In genomic region chr6:130780137-130780536, GRCh38 we compare ENCODE assay signal across 20 cellular contexts. TPM values are rescaled to one million over a fixed set of nuclear protein-coding genes. Genes with fewer than 3 reads are reported as not detected.
DNase-seq lines count a peak whose midpoint lies in the region; ATAC-seq and TF ChIP-seq lines count a peak whose summit lies in the region.
"Had no signal": no experiment of that assay in that cellular context is flagged by ENCODE, and none has a peak within 500 bp of the region (broad histone marks: within the 10 kb centered on the region; RNA-seq: fewer than 3 reads in every experiment).

No MANE protein-coding gene starts in this region.

- peak overlapping the region in 1 of 2 donors; percentile 29 for H3K27ac Mint-ChIP-seq in natural killer cell treated with Interleukin-12 subunit alpha and Interleukin-12 subunit beta and Interleukin-15 and Interleukin-18, amount 100 ng/mL, for 72 hours
- H3K27ac Mint-ChIP-seq: CD4-positive, CD25-positive, alpha-beta regulatory T cell had no signal

- TF ChIP-seq CTCF in fibroblast of mammary gland (conservative IDR thresholded peaks at IDR 0.05; ENCODE audit: control insufficient read depth, insufficient read depth, low read depth, low read length) = no peak
- TF ChIP-seq CTCF in omental fat pad (IDR thresholded peaks at IDR 0.05) = no peak

- ATAC-seq in GM18861 (IDR thresholded peaks at IDR 0.05; ENCODE audit: unreplicated experiment) (peak; percentile 17), omental fat pad (ENCODE audit: low FRiP score) (no peak)
- ATAC-seq in natural killer cell treated with Interleukin-12 subunit alpha and Interleukin-12 subunit beta and Interleukin-15 and Interleukin-18, amount 100 ng/mL, for 72 hours = no peak
- ATAC-seq: Panc1 had no signal

- H3K36me3 Mint-ChIP-seq in natural killer cell treated with Interleukin-12 subunit alpha and Interleukin-12 subunit beta and Interleukin-15 and Interleukin-18, amount 100 ng/mL, for 72 hours = no peaks in the 10 kb centered on the region
- H3K36me3 Mint-ChIP-seq: CD4-positive, CD25-positive, alpha-beta regulatory T cell had no signal

- H3K4me3 ChIP-seq in fibroblast of mammary gland (ENCODE audit: control insufficient read depth, low read depth, low read length) = no peak overlapping the region

- H3K4me1 Mint-ChIP-seq in natural killer cell treated with Interleukin-12 subunit alpha and Interleukin-12 subunit beta and Interleukin-15 and Interleukin-18, amount 100 ng/mL, for 72 hours (ENCODE audit: low read depth in 2 of 2) = peaks cover 45% of the 10 kb centered on the region in 2 donors

- no peaks in the 10 kb centered on the region for H3K27me3 Mint-ChIP-seq in natural killer cell treated with Interleukin-12 subunit alpha and Interleukin-12 subunit beta and Interleukin-15 and Interleukin-18, amount 100 ng/mL, for 72 hours

- DNase-seq in HT1080 (ENCODE audit: low read depth) (peak; percentile 0), fibroblast of mammary gland (ENCODE audit: low read depth) (peak; percentile 23), NCI-H2029 (lab: John Stamatoyannopoulos, UW) (no peak), omental fat pad (ENCODE audit: low spot score) (no peak), SHP77 (lab: John Stamatoyannopoulos, UW) (no peak)
- DNase-seq in natural killer cell treated with Interleukin-12 subunit alpha and Interleukin-12 subunit beta and Interleukin-15 and Interleukin-18, amount 100 ng/mL, for 72 hours (ENCODE audit: low spot score) = no peak
- DNase-seq: ACHN; CD4-positive, CD25-positive, alpha-beta regulatory T cell; DMS53; Kasumi-1; NCI-H1417; NCI-H1930; NCI-H2171 treated with DMSO at 0.1 percent for 48 hours; NCI-H82; Right ventricle myocardium superior had no signal

- peak overlapping the region; percentile 9 for H3K4me3 Mint-ChIP-seq in natural killer cell treated with Interleukin-12 subunit alpha and Interleukin-12 subunit beta and Interleukin-15 and Interleukin-18, amount 100 ng/mL, for 72 hours
- H3K4me3 Mint-ChIP-seq: CD4-positive, CD25-positive, alpha-beta regulatory T cell had no signal

- H3K9me3 Mint-ChIP-seq in natural killer cell treated with Interleukin-12 subunit alpha and Interleukin-12 subunit beta and Interleukin-15 and Interleukin-18, amount 100 ng/mL, for 72 hours = peaks cover 6% of the 10 kb centered on the region

RNA-seq across cellular contexts. Expression of gene SMLR1, which starts 47.1 kb away (rescaled TPM):
- total RNA-seq in HT1080 (2014; rRNA removed; shearing (Covaris generic)) = not detected in 2 replicates
- polyA plus RNA-seq in HT1080 (2015; cell fraction: cytosol; rRNA removed) = not detected in 2 replicates
- polyA plus RNA-seq in HT1080 (2015; cell fraction: nucleus; rRNA removed) = not detected in 2 replicates
- not detected for total RNA-seq in natural killer cell treated with Interleukin-12 subunit alpha and Interleukin-12 subunit beta and Interleukin-15 and Interleukin-18, amount 100 ng/mL, for 72 hours
- total RNA-seq in omental fat pad = not detected
- total RNA-seq: CD4-positive, CD25-positive, alpha-beta regulatory T cell; G401; H1; NCI-H460; Right ventricle myocardium superior had no signal
- polyA plus RNA-seq: CD4-positive, CD25-positive, alpha-beta regulatory T cell; H1 had no signal

Comparison
In these comparisons a context has a peak if more than half of its experiments do, and no peak if none do; other contexts are left out.
1. DNase-seq: peak in HT1080 (single experiment) and fibroblast of mammary gland (single experiment); none in natural killer cell treated with Interleukin-12 subunit alpha and Interleukin-12 subunit beta and Interleukin-15 and Interleukin-18, amount 100 ng/mL, for 72 hours (single experiment), NCI-H2029 (single experiment), omental fat pad (single experiment) and SHP77 (0 of 2).